ENCODE assay signal across 9 cellular contexts in the genomic region with DNA sequence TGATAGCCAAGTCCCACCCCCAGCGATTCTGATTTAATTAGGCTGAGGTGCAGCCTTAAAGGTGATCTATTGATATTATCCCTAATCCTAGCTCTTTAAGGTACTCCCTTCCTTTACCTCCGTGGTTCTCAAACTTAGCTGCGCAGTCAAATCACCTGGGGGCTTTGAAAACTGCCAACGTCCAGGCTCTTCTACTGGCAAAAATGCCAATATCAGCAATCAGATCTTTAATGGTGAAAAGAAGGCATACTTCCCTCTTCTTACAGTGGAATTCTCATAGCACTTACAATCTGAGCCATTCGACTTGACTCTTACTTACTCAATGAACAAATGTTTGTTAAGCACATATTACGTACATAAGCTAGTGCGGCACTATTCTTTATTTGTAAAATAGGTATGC. TPM values are rescaled to one million over a fixed set of nuclear protein-coding genes. Genes with fewer than 3 reads are reported as not detected.
DNase-seq lines count a peak whose midpoint lies in the region; ATAC-seq and TF ChIP-seq lines count a peak whose summit lies in the region.
"Had no signal": no experiment of that assay in that cellular context is flagged by ENCODE, and none has a peak within 500 bp of the region (broad histone marks: within the 10 kb centered on the region; RNA-seq: fewer than 3 reads in every experiment).

No MANE protein-coding gene starts in this region.

- DNase-seq in HCT116 (ENCODE audit: low read depth, low spot score): no peak
- DNase-seq in T-cell: no peak
- DNase-seq in KBM-7: no peak
- DNase-seq in NCI-H748 treated with DMSO at 0.1 percent for 48 hours (lab: John Stamatoyannopoulos, UW): no peak
- DNase-seq in GM19240 (ENCODE audit: insufficient read length, low spot score): no peak

- H3K36me3 ChIP-seq in HCT116 (ENCODE audit: control insufficient read depth in 1 of 2, insufficient read depth in 2 of 2, low read length in 2 of 2) (no peaks in the 10 kb centered on the region), gastroesophageal sphincter (no peaks in the 10 kb centered on the region), skeletal muscle satellite cell (ENCODE audit: insufficient read depth, low read length) (no peaks in the 10 kb centered on the region)
- H3K36me3 ChIP-seq: adrenal gland had no signal

- no peak for TF ChIP-seq RAD21 in HCT116 (IDR thresholded peaks at IDR 0.05; ENCODE audit: low read depth)

- H3K9me3 Mint-ChIP-seq in T-cell: no peaks in the 10 kb centered on the region

- WGBS in gastroesophageal sphincter (ENCODE audit: low coverage in 1 of 2), 2 donors: 66 to 68% methylated on average over 7 of the region's 7 CpGs

- POLR2A ChIA-PET in HCT116 (lab: Charles Lee) (interaction anchor here (0.8 kb wide), 1 partner anchor 12 kb away, joined by 3 read pairs; no protein-coding TSS in a partner anchor), T-cell (lab: Charles Lee) (no interaction called here)

- CTCF ChIA-PET in HCT116 (lab: Charles Lee): interaction anchor here (0.9 to 2.2 kb wide), 2 partner anchors 11 to 40 kb away, joined by 3 to 6 read pairs; no protein-coding TSS in a partner anchor
- CTCF ChIA-PET in T-cell (lab: Charles Lee): interaction anchor here in 1 of 2 donors (0.9 to 1.9 kb wide), 6 partner anchors 11 to 1235 kb away, joined by 3 to 7 read pairs (median 4); a partner anchor contains a TSS

- H3K27me3 ChIP-seq in HCT116 (ENCODE audit: insufficient read depth, low read length) (no peaks in the 10 kb centered on the region; the same call in 1 of the 2 replicates), gastroesophageal sphincter (peaks cover 5% of the 10 kb centered on the region), skeletal muscle satellite cell (ENCODE audit: control insufficient read depth, insufficient read depth, low read length) (no peaks in the 10 kb centered on the region)
- H3K27me3 ChIP-seq: adrenal gland had no signal

- H3K4me2 ChIP-seq in HCT116 (ENCODE audit: low read length) (peak overlapping the region; percentile 88), skeletal muscle satellite cell (ENCODE audit: low read length) (peak overlapping the region; percentile 85)

- H3K9me2 ChIP-seq in HCT116 (ENCODE audit: insufficient read depth): no peaks in the 10 kb centered on the region

- no peaks in the 10 kb centered on the region for H3K36me3 Mint-ChIP-seq in T-cell

- H3K27ac Mint-ChIP-seq in T-cell: peak overlapping the region; percentile 84 to 91

- peaks cover 16 to 24% (median 20%) of the 10 kb centered on the region in 3 donors for H3K4me1 Mint-ChIP-seq in T-cell

- no TSS peak for BruUV-seq in HCT116 (replicated peaks; lab: Mats Ljungman, UMichigan)

- no peak for TF ChIP-seq CTCF in HCT116 (IDR thresholded peaks at IDR 0.05 in 2 of 3, conservative IDR thresholded peaks at IDR 0.05 in 1 of 3; ENCODE audit: borderline replicate concordance in 1 of 3, insufficient read depth in 1 of 3, low read depth in 2 of 3, low read length in 2 of 3)
- TF ChIP-seq CTCF in gastroesophageal sphincter (IDR thresholded peaks at IDR 0.05): no peak

- H3K4me3 ChIP-seq in HCT116 (replicated peaks in 1 of 2; ENCODE audit: low read depth in 1 of 2, low read length in 2 of 2) (peak overlapping the region; percentile 69 to 80), gastroesophageal sphincter (peak overlapping the region in 1 of 2 donors; percentile 84), skeletal muscle satellite cell (ENCODE audit: low read length) (peak overlapping the region; percentile 89)

- no peak for TF ChIP-seq EP300 in gastroesophageal sphincter (IDR thresholded peaks at IDR 0.05)

- no peaks in the 10 kb centered on the region; the same call in 1 of the 2 replicates for H3K79me2 ChIP-seq in HCT116 (ENCODE audit: insufficient read depth, low read length)

- H3K4me1 ChIP-seq in HCT116 (ENCODE audit: control insufficient read depth in 1 of 2, insufficient read depth in 2 of 2, low read length in 2 of 2) (peaks cover 3 to 12% of the 10 kb centered on the region in 2 experiments; a peak in 3 of 4 replicates), gastroesophageal sphincter (peaks cover 0 to 15% (median 0%) of the 10 kb centered on the region in 3 donors), skeletal muscle satellite cell (ENCODE audit: control insufficient read depth, insufficient read depth, low read length) (peaks cover 20% of the 10 kb centered on the region)

- H3K27me3 Mint-ChIP-seq in T-cell: peaks cover 0 to 8% of the 10 kb centered on the region in 2 donors

- H2AFZ ChIP-seq in HCT116 (ENCODE audit: low read depth, low read length, poor library complexity, severe bottlenecking): peak overlapping the region; percentile 69

- no peak overlapping the region for H3K9ac ChIP-seq in HCT116 (ENCODE audit: low read length)
- peak overlapping the region; percentile 87 for H3K9ac ChIP-seq in skeletal muscle satellite cell (ENCODE audit: low read depth, low read length)

- ATAC-seq in HCT116: no peak
- no peak for ATAC-seq in T-cell (replicated peaks in 1 of 4)
- ATAC-seq in gastroesophageal sphincter: no peak
- no peak for ATAC-seq in GM21717 (IDR thresholded peaks at IDR 0.05; ENCODE audit: unreplicated experiment)

- peak overlapping the region; percentile 91 to 96 (median 95) for H3K4me3 Mint-ChIP-seq in T-cell

- intact Hi-C loops in HCT116 (cut with micrococcal nuclease): loop anchor here (10.0 kb wide), 1 partner anchor 1233 kb away; a partner anchor contains a TSS

- TF ChIP-seq POLR2A in HCT116 (IDR thresholded peaks at IDR 0.05; ENCODE audit: borderline replicate concordance, extremely low read depth, insufficient read depth, insufficient read length) (no peak), gastroesophageal sphincter (IDR thresholded peaks at IDR 0.05) (no peak)

- H4K20me1 ChIP-seq in HCT116 (ENCODE audit: insufficient read depth): no peaks in the 10 kb centered on the region

- RAD21 ChIA-PET in HCT116 (lab: Charles Lee; ENCODE audit: low non-redundant PET in 1 of 2, low total read pairs in 2 of 2, uncharacterized antibody in 2 of 2, unreplicated experiment in 2 of 2): no interaction called here

- H3K27ac ChIP-seq in HCT116 (ENCODE audit: low read depth, low read length) (no peak overlapping the region), gastroesophageal sphincter (peak overlapping the region in 3 of 4 donors; percentile 86 to 88 (median 87))

- H3K9me3 ChIP-seq in HCT116 (ENCODE audit: control insufficient read depth in 1 of 2, insufficient read depth in 1 of 2, low read depth in 1 of 2, low read length in 2 of 2) (no peaks in the 10 kb centered on the region), gastroesophageal sphincter (no peaks in the 10 kb centered on the region), skeletal muscle satellite cell (replicated peaks; ENCODE audit: low read length) (no peaks in the 10 kb centered on the region)
- H3K9me3 ChIP-seq: adrenal gland had no signal

- in situ Hi-C loops in KBM-7 (cut with MboI; ENCODE audit: low pct_unique_long_range_greater_than_20kb, low sequenced_read_pairs): no loop called here

TF ChIP-seq in HCT116, 20 proteins besides CTCF, POLR2A, EP300 and RAD21:
- TF ChIP-seq TCF7L2 (IDR thresholded peaks at IDR 0.05; ENCODE audit: borderline replicate concordance, extremely low read depth, insufficient read depth, insufficient read length): no peak
- TF ChIP-seq, protein P1, sequence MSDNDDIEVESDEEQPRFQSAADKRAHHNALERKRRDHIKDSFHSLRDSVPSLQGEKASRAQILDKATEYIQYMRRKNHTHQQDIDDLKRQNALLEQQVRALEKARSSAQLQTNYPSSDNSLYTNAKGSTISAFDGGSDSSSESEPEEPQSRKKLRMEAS (IDR thresholded peaks at IDR 0.05): no peak
- no peak for TF ChIP-seq SP1 (IDR thresholded peaks at IDR 0.05; ENCODE audit: low read depth)
- TF ChIP-seq JUND (IDR thresholded peaks at IDR 0.05): no peak
- TF ChIP-seq YY1 (IDR thresholded peaks at IDR 0.05; ENCODE audit: extremely low read depth, insufficient replicate concordance, low read depth, low read length): no peak
- TF ChIP-seq ELF1 (IDR thresholded peaks at IDR 0.05; ENCODE audit: borderline replicate concordance, low read depth): no peak
- no peak for TF ChIP-seq EGR1 (IDR thresholded peaks at IDR 0.05; ENCODE audit: low read depth)
- TF ChIP-seq POLR2AphosphoS5 (IDR thresholded peaks at IDR 0.05; ENCODE audit: low read depth, low read length): no peak
- no peak for TF ChIP-seq SIN3A (IDR thresholded peaks at IDR 0.05; ENCODE audit: low read depth)
- TF ChIP-seq FOSL1 (IDR thresholded peaks at IDR 0.05; ENCODE audit: low read depth): no peak
- TF ChIP-seq EZH2phosphoT487 (IDR thresholded peaks at IDR 0.05; ENCODE audit: borderline replicate concordance): no peak

RNA-seq across cellular contexts. Expression of a gene that starts 0.7 kb away (rescaled TPM):
- total RNA-seq in HCT116 (2021; ENCODE audit: unreplicated experiment) (14.7 TPM), T-cell (10 to 100 TPM; 12.6 to 14.0 (median 13.5) TPM), gastroesophageal sphincter (10 to 100 TPM in 2 of 4 donors, 1 to 10 TPM in 2; 7.3 to 14.4 (median 10.7) TPM)
- polyA plus RNA-seq in HCT116 (2012): 7.1 and 7.9 TPM in 2 replicates
- 14.2 and 16.0 TPM in 2 replicates for total RNA-seq in skeletal muscle satellite cell (2012; rRNA removed)
